In genomic region chr20:44803383-44803941, GRCh38 we compare ENCODE assay signal across 35 cellular contexts. TPM values are rescaled to one million over a fixed set of nuclear protein-coding genes. Genes with fewer than 3 reads are reported as not detected.
A peak's percentile ranks its signal among the peaks of the same experiment; 100 is the strongest.
DNase-seq lines count a peak whose midpoint lies in the region; ATAC-seq, FAIRE-seq and TF ChIP-seq lines count a peak whose summit lies in the region.
"Had no signal": no experiment of that assay in that cellular context is flagged by ENCODE, and none has a peak within 500 bp of the region (broad histone marks: within the 10 kb centered on the region; RNA-seq: fewer than 3 reads in every experiment).

No MANE protein-coding gene starts in this region.

- H4K91ac ChIP-seq in trophoblast cell (ENCODE audit: low read depth, low read length), result no peak overlapping the region

- peaks cover 31 to 43% (median 34%) of the 10 kb centered on the region in 3 donors for H3K27me3 Mint-ChIP-seq in CD14-positive monocyte (ENCODE audit: low read depth in 3 of 3)

- H2BK120ac ChIP-seq in trophoblast cell (ENCODE audit: insufficient read depth, low read length, poor library complexity), result no peak overlapping the region

- POLR2A ChIA-PET in HEK293 (lab: Yijun Ruan, JAX), result no interaction called here

- TF ChIP-seq CTCF in CD14-positive monocyte (IDR thresholded peaks at IDR 0.05) (no peak), HEK293 (tag by site-specific recombination; IDR thresholded peaks at IDR 0.05) (no peak)

- H3K36me3 ChIP-seq in HEK293 (ENCODE audit: control insufficient read depth in 2 of 2, insufficient read depth in 1 of 2, low read length in 2 of 2) (no peaks in the 10 kb centered on the region), trophoblast cell (ENCODE audit: control insufficient read depth in 1 of 2, insufficient read depth in 2 of 2, low read length in 2 of 2) (no peaks in the 10 kb centered on the region)
- H3K36me3 ChIP-seq: cardiac muscle cell, right lobe of liver, thyroid gland had no signal

- peak; percentile 32 for DNase-seq in CD14-positive monocyte (ENCODE audit: low spot score)
- DNase-seq in globus pallidus (ENCODE audit: low spot score), result peak; percentile 21
- DNase-seq in trophoblast cell, result peak; percentile 24 to 29
- no peak for DNase-seq in RCC 7860 (ENCODE audit: low spot score)
- DNase-seq in right cardiac atrium, result no peak
- no peak for DNase-seq in NCI-H2081 treated with DMSO at 0.1 percent for 48 hours (lab: John Stamatoyannopoulos, UW)
- DNase-seq: activated CD4-positive, alpha-beta T cell treated with anti-CD3 and anti-CD28 coated beads, Interleukin-2, amount 50 U/mL, for 4 hours; activated CD8-positive, alpha-beta memory T cell treated with anti-CD3 and anti-CD28 coated beads, Interleukin-2, amount 10 ng/mL, durations not matched to agents 7 days and 5 days; activated gamma-delta T cell treated with Interleukin-2 at 50 U/mL for 16 hours; activated naive CD8-positive, alpha-beta T cell treated with anti-CD3 and anti-CD28 coated beads, Interleukin-2, amount 10 ng/mL, durations not matched to agents 7 days and 5 days; activated T-cell treated with anti-CD3 and anti-CD28 coated beads, Interleukin-2, amount 50 U/mL, for 48 hours; aorta; Calu3; effector CD8-positive, alpha-beta T cell; immature natural killer cell; KG1; left cardiac atrium; MM.1S; NCI-H1694; NCI-H2171; NCI-H510A treated with DMSO at 0.1 percent for 48 hours; OCI-M1; right lobe of liver; stimulated activated CD4-positive, alpha-beta T cell treated with anti-CD3 and anti-CD28 coated beads, Interleukin-12 subunit alpha, Interleukin-12 subunit beta, amount 100 ng/mL, for 4 hours; stimulated activated CD4-positive, alpha-beta T cell treated with anti-CD3 and anti-CD28 coated beads, Interleukin-4, amount 100 ng/mL, for 1 hour; T-helper 2 cell; thyroid gland had no signal

- WGBS in trophoblast cell (ENCODE audit: extremely low coverage, insufficient coverage, insufficient read length), result no CpG with 5 or more reads among the region's 9 CpGs
- 18% methylated on average over 9 of the region's 9 CpGs for WGBS in right cardiac atrium

- H4K12ac ChIP-seq in trophoblast cell (ENCODE audit: low read depth, low read length), result no peak overlapping the region

- no peak overlapping the region for H3K4me3 ChIP-seq in HEK293 (ENCODE audit: low read depth, low read length)
- H3K4me3 ChIP-seq in trophoblast cell (ENCODE audit: low read depth, low read length), result no peak overlapping the region
- H3K4me3 ChIP-seq in right cardiac atrium (ENCODE audit: low read length), result no peak overlapping the region
- H3K4me3 ChIP-seq: cardiac muscle cell, coronary artery, right lobe of liver, thyroid gland had no signal

- H3K27ac Mint-ChIP-seq in CD14-positive monocyte, result no peak overlapping the region
- H3K27ac Mint-ChIP-seq: activated CD8-positive, alpha-beta memory T cell treated with anti-CD3 and anti-CD28 coated beads, Interleukin-2, amount 10 ng/mL, durations not matched to agents 7 days and 5 days; activated naive CD8-positive, alpha-beta T cell treated with anti-CD3 and anti-CD28 coated beads, Interleukin-2, amount 10 ng/mL, durations not matched to agents 7 days and 5 days; immature natural killer cell had no signal

- H3K9me3 ChIP-seq in HEK293 (ENCODE audit: control insufficient read depth, insufficient read depth, low read depth, low read length), result no peaks in the 10 kb centered on the region
- no peaks in the 10 kb centered on the region for H3K9me3 ChIP-seq in trophoblast cell (ENCODE audit: insufficient read depth, low read depth, low read length)
- no peaks in the 10 kb centered on the region for H3K9me3 ChIP-seq in right cardiac atrium (ENCODE audit: control insufficient read depth, low read length)
- H3K9me3 ChIP-seq: right lobe of liver, thyroid gland had no signal

- H2BK12ac ChIP-seq in trophoblast cell (ENCODE audit: low read length), result no peak overlapping the region

- no peaks in the 10 kb centered on the region for H3K79me2 ChIP-seq in trophoblast cell (ENCODE audit: control insufficient read depth, insufficient read depth, low read length, poor library complexity)
- H3K79me2 ChIP-seq: parathyroid adenoma had no signal

- H3K18ac ChIP-seq in trophoblast cell (ENCODE audit: low read length), result no peak overlapping the region

- H3K23ac ChIP-seq in trophoblast cell (ENCODE audit: low read length), result no peak overlapping the region

- CTCF ChIA-PET in HEK293 (lab: Yijun Ruan, JAX), result interaction anchor here (0.6 to 0.8 kb wide), 2 partner anchors 16 to 432 kb away, joined by 3 read pairs; no protein-coding TSS in a partner anchor

- H3K9ac ChIP-seq in trophoblast cell (ENCODE audit: low read length), result no peak overlapping the region
- H3K9ac ChIP-seq: parathyroid adenoma had no signal

- no peak overlapping the region for H2AK5ac ChIP-seq in trophoblast cell (ENCODE audit: low read length)

- intact Hi-C loops in CD14-positive monocyte (cut with micrococcal nuclease) (no loop called here), right cardiac atrium (cut with DNase I) (no loop called here)

- peaks cover 4% of the 10 kb centered on the region for H3K4me1 Mint-ChIP-seq in CD14-positive monocyte
- H3K4me1 Mint-ChIP-seq: activated CD8-positive, alpha-beta memory T cell treated with anti-CD3 and anti-CD28 coated beads, Interleukin-2, amount 10 ng/mL, durations not matched to agents 7 days and 5 days; activated naive CD8-positive, alpha-beta T cell treated with anti-CD3 and anti-CD28 coated beads, Interleukin-2, amount 10 ng/mL, durations not matched to agents 7 days and 5 days; immature natural killer cell had no signal

- no peaks in the 10 kb centered on the region for H3K36me3 Mint-ChIP-seq in CD14-positive monocyte
- H3K36me3 Mint-ChIP-seq: activated CD8-positive, alpha-beta memory T cell treated with anti-CD3 and anti-CD28 coated beads, Interleukin-2, amount 10 ng/mL, durations not matched to agents 7 days and 5 days; activated naive CD8-positive, alpha-beta T cell treated with anti-CD3 and anti-CD28 coated beads, Interleukin-2, amount 10 ng/mL, durations not matched to agents 7 days and 5 days; immature natural killer cell had no signal

- H3K27me3 ChIP-seq in trophoblast cell (ENCODE audit: insufficient read depth, low read length), result peaks cover 4% of the 10 kb centered on the region
- H3K27me3 ChIP-seq in right cardiac atrium (ENCODE audit: control insufficient read depth, insufficient read depth), result no peaks in the 10 kb centered on the region
- H3K27me3 ChIP-seq: right lobe of liver, thyroid gland had no signal

- no peaks in the 10 kb centered on the region for H3K79me1 ChIP-seq in trophoblast cell (ENCODE audit: low read length)

- no peak overlapping the region for H2BK5ac ChIP-seq in trophoblast cell (ENCODE audit: low read depth, low read length, poor library complexity)

- H3K14ac ChIP-seq in trophoblast cell (ENCODE audit: low read length), result no peak overlapping the region

- no peak for FAIRE-seq in RCC 7860 (lab: Jason Lieb, UNC)
- FAIRE-seq: GM18507, H54 had no signal

- H4K8ac ChIP-seq in trophoblast cell (ENCODE audit: low read depth, low read length), result no peak overlapping the region

- no peak overlapping the region for H3K4me2 ChIP-seq in trophoblast cell (ENCODE audit: low read length)

- no peak overlapping the region for H3K27ac ChIP-seq in HEK293 (ENCODE audit: extremely low read depth, low read depth, low read length)
- no peak overlapping the region for H3K27ac ChIP-seq in trophoblast cell (ENCODE audit: low read depth, low read length)
- no peak overlapping the region for H3K27ac ChIP-seq in right cardiac atrium (ENCODE audit: low read length)
- H3K27ac ChIP-seq: cardiac muscle cell, coronary artery, parathyroid adenoma, right lobe of liver, thyroid gland had no signal

- H3K4me1 ChIP-seq in HEK293 (ENCODE audit: control insufficient read depth, insufficient read depth, low read length) (no peaks in the 10 kb centered on the region), trophoblast cell (ENCODE audit: control insufficient read depth in 1 of 2, insufficient read depth in 2 of 2, low read length in 2 of 2) (peaks cover 0 to 3% of the 10 kb centered on the region in 2 experiments), right cardiac atrium (ENCODE audit: control insufficient read depth, insufficient read depth, low read length) (peaks cover 7% of the 10 kb centered on the region)
- H3K4me1 ChIP-seq: right lobe of liver, thyroid gland had no signal

- no peak for ATAC-seq in right cardiac atrium
- ATAC-seq: activated CD8-positive, alpha-beta memory T cell treated with anti-CD3 and anti-CD28 coated beads, Interleukin-2, amount 10 ng/mL, durations not matched to agents 7 days and 5 days; right lobe of liver had no signal

- H2AFZ ChIP-seq in trophoblast cell (ENCODE audit: insufficient read depth, low read length, poor library complexity), result no peak overlapping the region
- H2AFZ ChIP-seq: parathyroid adenoma had no signal

- no peaks in the 10 kb centered on the region for H3K9me3 Mint-ChIP-seq in CD14-positive monocyte
- H3K9me3 Mint-ChIP-seq: activated naive CD8-positive, alpha-beta T cell treated with anti-CD3 and anti-CD28 coated beads, Interleukin-2, amount 10 ng/mL, durations not matched to agents 7 days and 5 days; immature natural killer cell; neural crest cell had no signal

- H3K4ac ChIP-seq in trophoblast cell (ENCODE audit: low read depth, low read length), result no peak overlapping the region

- no peak overlapping the region for H3K4me3 Mint-ChIP-seq in CD14-positive monocyte
- H3K4me3 Mint-ChIP-seq: activated CD8-positive, alpha-beta memory T cell treated with anti-CD3 and anti-CD28 coated beads, Interleukin-2, amount 10 ng/mL, durations not matched to agents 7 days and 5 days; activated naive CD8-positive, alpha-beta T cell treated with anti-CD3 and anti-CD28 coated beads, Interleukin-2, amount 10 ng/mL, durations not matched to agents 7 days and 5 days; immature natural killer cell; neural crest cell had no signal

RNA-seq across cellular contexts. Expression of gene RIMS4, which starts 6.9 kb away (rescaled TPM):
- not detected for polyA plus RNA-seq in CD14-positive monocyte
- polyA plus RNA-seq in trophoblast cell (2013), result 0.44 and 0.49 TPM in 2 replicates
- 1 to 10 TPM in 3 of 4 donors, under 1 TPM in 1; 0.57 to 2.4 (median 1.3) TPM for total RNA-seq in right cardiac atrium
- 0.38 TPM for polyA plus RNA-seq in right cardiac atrium
- total RNA-seq: activated CD8-positive, alpha-beta memory T cell treated with anti-CD3 and anti-CD28 coated beads, Interleukin-2, amount 10 ng/mL, durations not matched to agents 7 days and 5 days; activated naive CD8-positive, alpha-beta T cell treated with anti-CD3 and anti-CD28 coated beads, Interleukin-2, amount 10 ng/mL, durations not matched to agents 7 days and 5 days; lung microvascular endothelial cell; right lobe of liver had no signal
- polyA plus RNA-seq: immature natural killer cell had no signal

RNA-seq across cellular contexts. Expression of gene KCNK15, which starts 57.8 kb away (rescaled TPM):
- polyA plus RNA-seq in CD14-positive monocyte (not detected), right cardiac atrium (0.70 TPM)
- polyA plus RNA-seq in trophoblast cell (2013), result not detected in 2 replicates
- total RNA-seq in right cardiac atrium, result 1 to 10 TPM in 3 of 4 donors, under 1 TPM in 1; 0.65 to 1.3 (median 1.1) TPM
- total RNA-seq: activated CD8-positive, alpha-beta memory T cell treated with anti-CD3 and anti-CD28 coated beads, Interleukin-2, amount 10 ng/mL, durations not matched to agents 7 days and 5 days; activated naive CD8-positive, alpha-beta T cell treated with anti-CD3 and anti-CD28 coated beads, Interleukin-2, amount 10 ng/mL, durations not matched to agents 7 days and 5 days; cardiac muscle cell; lung microvascular endothelial cell; neural crest cell had no signal
- polyA plus RNA-seq: immature natural killer cell had no signal

Comparison
In these comparisons a context has a peak if more than half of its experiments do, and no peak if none do; other contexts are left out.
1. DNase-seq: peak in CD14-positive monocyte (single experiment), globus pallidus (single experiment) and trophoblast cell (2 of 2); none in RCC 7860 (single experiment), right cardiac atrium (0 of 3) and NCI-H2081 treated with DMSO at 0.1 percent for 48 hours (single experiment).